In genomic region chr1:204523605-204524215, GRCh38 we compare ENCODE assay signal across 1 cellular context.
A peak's percentile ranks its signal among the peaks of the same experiment; 100 is the strongest.
TF ChIP-seq lines count a peak whose summit lies in the region.

No MANE protein-coding gene starts in this region.

TF ChIP-seq in H1, 55 proteins besides CTCF, POLR2A, EP300 and RAD21:
- peak; percentile 58; the same call in 1 of the 2 replicates for TF ChIP-seq MAFK (IDR thresholded peaks at IDR 0.05; ENCODE audit: low read depth, low read length)
- TF ChIP-seq MAX (IDR thresholded peaks at IDR 0.05): no peak
- TF ChIP-seq CTBP2 (IDR thresholded peaks at IDR 0.05; ENCODE audit: borderline replicate concordance, insufficient read depth, insufficient read length, low read length): no peak
- TF ChIP-seq BACH1 (IDR thresholded peaks at IDR 0.05; ENCODE audit: low read length): peak; percentile 90
